Comparison of ENCODE assay signal across 1 cellular context in the genomic region with DNA sequence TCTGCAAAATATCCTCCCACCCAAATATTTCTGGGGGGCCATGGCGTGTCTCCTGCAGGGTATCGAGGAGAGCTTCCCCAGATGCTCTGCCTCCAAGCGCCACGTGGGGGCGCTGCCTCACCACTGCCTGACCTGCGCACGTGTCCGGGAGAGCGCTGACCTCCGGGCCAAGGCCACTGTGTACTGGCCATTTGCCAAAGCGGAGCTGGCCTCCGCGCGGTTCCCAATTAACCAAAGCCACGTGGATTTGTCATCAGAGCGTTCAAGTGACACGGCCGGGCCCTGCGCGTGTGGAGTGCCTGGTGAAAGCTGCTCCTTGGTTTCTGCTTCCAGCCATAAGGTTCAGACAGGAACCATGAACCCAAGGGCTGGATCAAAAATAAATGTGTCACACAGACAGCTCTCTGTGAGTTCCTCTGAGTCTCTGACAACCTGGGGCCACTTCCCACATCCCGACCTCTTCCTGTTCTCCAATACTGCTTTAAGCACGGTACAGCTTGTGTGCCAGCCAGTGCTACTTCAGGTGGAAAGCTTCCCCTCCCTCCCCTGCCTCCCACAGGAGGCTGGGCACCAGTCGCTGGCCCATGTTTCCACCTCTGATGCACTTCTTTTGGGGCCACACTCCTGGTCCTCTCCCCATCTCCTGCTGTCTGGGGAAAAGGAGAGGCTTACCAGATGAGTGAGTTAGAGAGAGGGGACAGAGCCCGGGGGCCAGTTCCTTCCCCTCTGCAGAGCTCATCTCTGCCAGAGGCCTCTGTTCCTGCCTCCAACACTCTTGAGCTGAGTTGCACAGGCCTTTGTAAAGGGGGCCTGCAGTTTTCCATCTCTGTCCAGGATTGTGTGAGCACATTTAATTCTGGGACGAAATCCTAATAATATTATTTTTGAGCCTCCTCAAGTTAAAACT.
TF ChIP-seq lines count a peak whose summit lies in the region.

No MANE protein-coding gene starts in this region.

TF ChIP-seq in SK-N-SH, 30 proteins besides CTCF, POLR2A, EP300 and RAD21 (continued from another document):
- TF ChIP-seq, protein P1, sequence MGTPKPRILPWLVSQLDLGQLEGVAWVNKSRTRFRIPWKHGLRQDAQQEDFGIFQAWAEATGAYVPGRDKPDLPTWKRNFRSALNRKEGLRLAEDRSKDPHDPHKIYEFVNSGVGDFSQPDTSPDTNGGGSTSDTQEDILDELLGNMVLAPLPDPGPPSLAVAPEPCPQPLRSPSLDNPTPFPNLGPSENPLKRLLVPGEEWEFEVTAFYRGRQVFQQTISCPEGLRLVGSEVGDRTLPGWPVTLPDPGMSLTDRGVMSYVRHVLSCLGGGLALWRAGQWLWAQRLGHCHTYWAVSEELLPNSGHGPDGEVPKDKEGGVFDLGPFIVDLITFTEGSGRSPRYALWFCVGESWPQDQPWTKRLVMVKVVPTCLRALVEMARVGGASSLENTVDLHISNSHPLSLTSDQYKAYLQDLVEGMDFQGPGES (IDR thresholded peaks at IDR 0.05; ENCODE audit: low read depth, low read length): no peak
- TF ChIP-seq, protein P2, sequence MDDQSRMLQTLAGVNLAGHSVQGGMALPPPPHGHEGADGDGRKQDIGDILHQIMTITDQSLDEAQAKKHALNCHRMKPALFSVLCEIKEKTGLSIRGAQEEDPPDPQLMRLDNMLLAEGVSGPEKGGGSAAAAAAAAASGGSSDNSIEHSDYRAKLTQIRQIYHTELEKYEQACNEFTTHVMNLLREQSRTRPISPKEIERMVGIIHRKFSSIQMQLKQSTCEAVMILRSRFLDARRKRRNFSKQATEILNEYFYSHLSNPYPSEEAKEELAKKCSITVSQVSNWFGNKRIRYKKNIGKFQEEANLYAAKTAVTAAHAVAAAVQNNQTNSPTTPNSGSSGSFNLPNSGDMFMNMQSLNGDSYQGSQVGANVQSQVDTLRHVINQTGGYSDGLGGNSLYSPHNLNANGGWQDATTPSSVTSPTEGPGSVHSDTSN (IDR thresholded peaks at IDR 0.05): no peak
- TF ChIP-seq, protein P3, sequence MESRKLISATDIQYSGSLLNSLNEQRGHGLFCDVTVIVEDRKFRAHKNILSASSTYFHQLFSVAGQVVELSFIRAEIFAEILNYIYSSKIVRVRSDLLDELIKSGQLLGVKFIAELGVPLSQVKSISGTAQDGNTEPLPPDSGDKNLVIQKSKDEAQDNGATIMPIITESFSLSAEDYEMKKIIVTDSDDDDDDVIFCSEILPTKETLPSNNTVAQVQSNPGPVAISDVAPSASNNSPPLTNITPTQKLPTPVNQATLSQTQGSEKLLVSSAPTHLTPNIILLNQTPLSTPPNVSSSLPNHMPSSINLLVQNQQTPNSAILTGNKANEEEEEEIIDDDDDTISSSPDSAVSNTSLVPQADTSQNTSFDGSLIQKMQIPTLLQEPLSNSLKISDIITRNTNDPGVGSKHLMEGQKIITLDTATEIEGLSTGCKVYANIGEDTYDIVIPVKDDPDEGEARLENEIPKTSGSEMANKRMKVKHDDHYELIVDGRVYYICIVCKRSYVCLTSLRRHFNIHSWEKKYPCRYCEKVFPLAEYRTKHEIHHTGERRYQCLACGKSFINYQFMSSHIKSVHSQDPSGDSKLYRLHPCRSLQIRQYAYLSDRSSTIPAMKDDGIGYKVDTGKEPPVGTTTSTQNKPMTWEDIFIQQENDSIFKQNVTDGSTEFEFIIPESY (IDR thresholded peaks at IDR 0.05; ENCODE audit: borderline replicate concordance, low read depth): no peak
- TF ChIP-seq RCOR1 (IDR thresholded peaks at IDR 0.05; ENCODE audit: low read length) (peak; percentile 57; the same call in 1 of the 2 replicates), TCF12 (IDR thresholded peaks at IDR 0.05) (no peak), GATA2 (CRISPR knock-in tag; IDR thresholded peaks at IDR 0.05) (peak; percentile 9; the same call in 1 of the 2 replicates), RFX5 (IDR thresholded peaks at IDR 0.05; ENCODE audit: low read length) (no peak), YY1 (IDR thresholded peaks at IDR 0.05; ENCODE audit: low read depth) (no peak), JUND (IDR thresholded peaks at IDR 0.05) (no peak), FOXM1 (IDR thresholded peaks at IDR 0.05; ENCODE audit: low read depth) (no peak), TEAD4 (IDR thresholded peaks at IDR 0.05; ENCODE audit: borderline replicate concordance, insufficient read depth) (no peak), ELF1 (IDR thresholded peaks at IDR 0.05) (no peak), RXRA (IDR thresholded peaks at IDR 0.05; ENCODE audit: borderline replicate concordance, low read depth) (no peak; the same call in 1 of the 2 replicates), CHD2 (IDR thresholded peaks at IDR 0.05; ENCODE audit: low read length, partially characterized antibody) (peak; percentile 38), FOSL2 (IDR thresholded peaks at IDR 0.05; ENCODE audit: borderline replicate concordance, low read depth) (no peak), MXI1 (IDR thresholded peaks at IDR 0.05; ENCODE audit: low read depth, low read length) (peak; percentile 98)
- TF ChIP-seq, protein P4, sequence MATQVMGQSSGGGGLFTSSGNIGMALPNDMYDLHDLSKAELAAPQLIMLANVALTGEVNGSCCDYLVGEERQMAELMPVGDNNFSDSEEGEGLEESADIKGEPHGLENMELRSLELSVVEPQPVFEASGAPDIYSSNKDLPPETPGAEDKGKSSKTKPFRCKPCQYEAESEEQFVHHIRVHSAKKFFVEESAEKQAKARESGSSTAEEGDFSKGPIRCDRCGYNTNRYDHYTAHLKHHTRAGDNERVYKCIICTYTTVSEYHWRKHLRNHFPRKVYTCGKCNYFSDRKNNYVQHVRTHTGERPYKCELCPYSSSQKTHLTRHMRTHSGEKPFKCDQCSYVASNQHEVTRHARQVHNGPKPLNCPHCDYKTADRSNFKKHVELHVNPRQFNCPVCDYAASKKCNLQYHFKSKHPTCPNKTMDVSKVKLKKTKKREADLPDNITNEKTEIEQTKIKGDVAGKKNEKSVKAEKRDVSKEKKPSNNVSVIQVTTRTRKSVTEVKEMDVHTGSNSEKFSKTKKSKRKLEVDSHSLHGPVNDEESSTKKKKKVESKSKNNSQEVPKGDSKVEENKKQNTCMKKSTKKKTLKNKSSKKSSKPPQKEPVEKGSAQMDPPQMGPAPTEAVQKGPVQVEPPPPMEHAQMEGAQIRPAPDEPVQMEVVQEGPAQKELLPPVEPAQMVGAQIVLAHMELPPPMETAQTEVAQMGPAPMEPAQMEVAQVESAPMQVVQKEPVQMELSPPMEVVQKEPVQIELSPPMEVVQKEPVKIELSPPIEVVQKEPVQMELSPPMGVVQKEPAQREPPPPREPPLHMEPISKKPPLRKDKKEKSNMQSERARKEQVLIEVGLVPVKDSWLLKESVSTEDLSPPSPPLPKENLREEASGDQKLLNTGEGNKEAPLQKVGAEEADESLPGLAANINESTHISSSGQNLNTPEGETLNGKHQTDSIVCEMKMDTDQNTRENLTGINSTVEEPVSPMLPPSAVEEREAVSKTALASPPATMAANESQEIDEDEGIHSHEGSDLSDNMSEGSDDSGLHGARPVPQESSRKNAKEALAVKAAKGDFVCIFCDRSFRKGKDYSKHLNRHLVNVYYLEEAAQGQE (IDR thresholded peaks at IDR 0.05; ENCODE audit: low read depth, low read length): no peak
- TF ChIP-seq, protein P5, sequence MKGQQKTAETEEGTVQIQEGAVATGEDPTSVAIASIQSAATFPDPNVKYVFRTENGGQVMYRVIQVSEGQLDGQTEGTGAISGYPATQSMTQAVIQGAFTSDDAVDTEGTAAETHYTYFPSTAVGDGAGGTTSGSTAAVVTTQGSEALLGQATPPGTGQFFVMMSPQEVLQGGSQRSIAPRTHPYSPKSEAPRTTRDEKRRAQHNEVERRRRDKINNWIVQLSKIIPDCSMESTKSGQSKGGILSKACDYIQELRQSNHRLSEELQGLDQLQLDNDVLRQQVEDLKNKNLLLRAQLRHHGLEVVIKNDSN (IDR thresholded peaks at IDR 0.05; ENCODE audit: borderline replicate concordance, low read depth): peak; percentile 57; the same call in 1 of the 2 replicates
